ENCODE assay signal across 10 cellular contexts in genomic region chr6:89022747-89023289, GRCh38. TPM values are rescaled to one million over a fixed set of nuclear protein-coding genes. Genes with fewer than 3 reads are reported as not detected.
DNase-seq lines count a peak whose midpoint lies in the region; ATAC-seq, FAIRE-seq and TF ChIP-seq lines count a peak whose summit lies in the region.
"Had no signal": no experiment of that assay in that cellular context is flagged by ENCODE, and none has a peak within 500 bp of the region (broad histone marks: within the 10 kb centered on the region; RNA-seq: fewer than 3 reads in every experiment).

No MANE protein-coding gene starts in this region.

- ATAC-seq in HG02970 (IDR thresholded peaks at IDR 0.05; ENCODE audit: low FRiP score, unreplicated experiment) = no peak

- no TSS peak for BruUV-seq in mammary epithelial cell (replicated peaks; lab: Mats Ljungman, UMichigan)

- no peaks in the 10 kb centered on the region for H3K9me3 Mint-ChIP-seq in HFFc6

- H2AFZ ChIP-seq in mammary epithelial cell (ENCODE audit: low read depth, low read length) (no peak overlapping the region), keratinocyte (ENCODE audit: control insufficient read depth, low read length) (no peak overlapping the region)

- dilution Hi-C loops in mammary epithelial cell (cut with HindIII; ENCODE audit: low sequenced_read_pairs) = no loop called here
- dilution Hi-C loops in keratinocyte (cut with MboI; ENCODE audit: extremely low pct_ligation_motif_present, low sequenced_read_pairs) = no loop called here

- DNase-seq in HFFc6 = peak; percentile 24
- DNase-seq in mammary epithelial cell = peak; percentile 49
- no peak for DNase-seq in keratinocyte (ENCODE audit: low read depth, low spot score)
- no peak for DNase-seq in stomach
- DNase-seq in KG1 (lab: John Stamatoyannopoulos, UW) = no peak
- no peak for DNase-seq in NCI-H2227 (lab: John Stamatoyannopoulos, UW; ENCODE audit: unreplicated experiment)
- no peak for DNase-seq in retina
- DNase-seq: activated T-cell treated with anti-CD3 and anti-CD28 coated beads for 4 hours, T-helper 9 cell had no signal

- H3K27ac Mint-ChIP-seq in HFFc6 = no peak overlapping the region

- intact Hi-C loops in mammary epithelial cell (cut with micrococcal nuclease) (no loop called here), stomach (cut with DNase I; ENCODE audit: low total_unique reads) (no loop called here)

- H3K9ac ChIP-seq in mammary epithelial cell (ENCODE audit: insufficient read depth, low read length) = no peak overlapping the region
- no peak overlapping the region for H3K9ac ChIP-seq in keratinocyte (ENCODE audit: control insufficient read depth, extremely low read depth, insufficient read depth, low read length)

- no peak for TF ChIP-seq POLR2A in stomach (IDR thresholded peaks at IDR 0.05)

- H3K4me3 ChIP-seq in mammary epithelial cell (replicated peaks in 1 of 3; ENCODE audit: insufficient read depth in 1 of 3, low read depth in 2 of 3, low read length in 3 of 3) (no peak overlapping the region), keratinocyte (ENCODE audit: control insufficient read depth in 2 of 3, extremely low read depth in 1 of 3, insufficient read depth in 2 of 3, low read depth in 1 of 3, low read length in 3 of 3) (no peak overlapping the region), stomach (no peak overlapping the region)

- H3K27ac ChIP-seq in mammary epithelial cell (ENCODE audit: insufficient read depth, low read depth, low read length) = no peak overlapping the region
- H3K27ac ChIP-seq in keratinocyte (ENCODE audit: control insufficient read depth, insufficient read depth, low read length) = no peak overlapping the region
- peak overlapping the region in 4 of 5 donors; percentile 43 to 75 (median 60) for H3K27ac ChIP-seq in stomach

- CTCF ChIA-PET in mammary epithelial cell (lab: Charles Lee; ENCODE audit: low non-redundant PET) = no interaction called here

- H4K20me1 ChIP-seq in mammary epithelial cell (ENCODE audit: insufficient read depth, low read length) (no peaks in the 10 kb centered on the region), keratinocyte (ENCODE audit: control insufficient read depth, extremely low read depth, insufficient read depth, low read length) (no peaks in the 10 kb centered on the region)

- H3K9me1 ChIP-seq in keratinocyte (ENCODE audit: control insufficient read depth, extremely low read depth, insufficient read depth, low read length) = no peaks in the 10 kb centered on the region

- in situ Hi-C loops in mammary epithelial cell (cut with MboI; ENCODE audit: low sequenced_read_pairs in 2 of 2) = no loop called here

- no peaks in the 10 kb centered on the region for H3K36me3 ChIP-seq in mammary epithelial cell (ENCODE audit: insufficient read depth, low read length)
- H3K36me3 ChIP-seq in keratinocyte (ENCODE audit: control insufficient read depth in 2 of 2, extremely low read depth in 1 of 2, insufficient read depth in 2 of 2, low read length in 2 of 2) = no peaks in the 10 kb centered on the region
- H3K36me3 ChIP-seq in stomach = no peaks in the 10 kb centered on the region

- H3K4me3 Mint-ChIP-seq in HFFc6 = no peak overlapping the region

- peaks cover 2% of the 10 kb centered on the region; the same call in 1 of the 2 replicates for H3K27me3 Mint-ChIP-seq in HFFc6 (ENCODE audit: insufficient read depth)

- H3K9me3 ChIP-seq in mammary epithelial cell (replicated peaks; ENCODE audit: insufficient read depth, low read length) (no peaks in the 10 kb centered on the region), keratinocyte (ENCODE audit: control insufficient read depth, low read depth, low read length) (no peaks in the 10 kb centered on the region), stomach (no peaks in the 10 kb centered on the region)

- peaks cover 18% of the 10 kb centered on the region; the same call in 1 of the 2 replicates for H3K4me1 Mint-ChIP-seq in HFFc6 (ENCODE audit: low read depth)

- TF ChIP-seq EP300 in stomach (IDR thresholded peaks at IDR 0.05) = no peak

- no peaks in the 10 kb centered on the region for H3K27me3 ChIP-seq in mammary epithelial cell (ENCODE audit: insufficient read depth, low read length)
- H3K27me3 ChIP-seq in keratinocyte (ENCODE audit: control insufficient read depth, extremely low read depth, insufficient read depth, low read length) = no peaks in the 10 kb centered on the region
- no peaks in the 10 kb centered on the region for H3K27me3 ChIP-seq in stomach

- H3K79me2 ChIP-seq in mammary epithelial cell (ENCODE audit: insufficient read depth, low read length) (no peaks in the 10 kb centered on the region), keratinocyte (ENCODE audit: control insufficient read depth, insufficient read depth, low read length) (no peaks in the 10 kb centered on the region)

- FAIRE-seq in keratinocyte (lab: Jason Lieb, UNC) = peak; percentile 36

- H3K4me2 ChIP-seq in mammary epithelial cell (ENCODE audit: insufficient read depth, low read depth, low read length) = no peak overlapping the region
- no peak overlapping the region for H3K4me2 ChIP-seq in keratinocyte (ENCODE audit: control insufficient read depth, extremely low read depth, insufficient read depth, low read depth, low read length)

- TF ChIP-seq CTCF in HFFc6 (IDR thresholded peaks at IDR 0.05) = no peak
- no peak for TF ChIP-seq CTCF in mammary epithelial cell (conservative IDR thresholded peaks at IDR 0.05 in 1 of 2, IDR thresholded peaks at IDR 0.05 in 1 of 2; ENCODE audit: extremely low read depth in 1 of 2, insufficient read depth in 1 of 2, low read depth in 1 of 2, low read length in 2 of 2)
- no peak for TF ChIP-seq CTCF in keratinocyte (optimal IDR thresholded peaks at IDR 0.05 in 1 of 3, IDR thresholded peaks at IDR 0.05 in 1 of 3, conservative IDR thresholded peaks at IDR 0.05 in 1 of 3; ENCODE audit: extremely low read depth in 1 of 3, insufficient read depth in 2 of 3, low read length in 3 of 3)
- TF ChIP-seq CTCF in stomach (IDR thresholded peaks at IDR 0.05) = no peak

- H3K4me1 ChIP-seq in mammary epithelial cell (ENCODE audit: insufficient read depth, low read length) = peaks cover 28% of the 10 kb centered on the region
- peaks cover 46% of the 10 kb centered on the region for H3K4me1 ChIP-seq in keratinocyte (ENCODE audit: control insufficient read depth, extremely low read depth, insufficient read depth, low read length)
- H3K4me1 ChIP-seq in stomach = peaks cover 4 to 42% (median 24%) of the 10 kb centered on the region in 4 donors

- H3K36me3 Mint-ChIP-seq in HFFc6 (ENCODE audit: low read depth) = no peaks in the 10 kb centered on the region

RNA-seq across cellular contexts. Expression of gene PNRC1, which starts 57.7 kb away (rescaled TPM):
- 10 to 100 TPM; 42.2 to 63.2 (median 52.8) TPM for total RNA-seq in HFFc6 (2021; fragmentation: NEBNext Ultra II Directional; extraction: Animal tissue kit (Norgen Biotek cat#: 25700))
- 10 to 100 TPM; 56.6 to 75.0 TPM for total RNA-seq in mammary epithelial cell
- polyA plus RNA-seq in mammary epithelial cell = 4.7 TPM
- 27.0 TPM for polyA minus RNA-seq in mammary epithelial cell
- polyA plus RNA-seq in keratinocyte = 7.1 to 34.6 TPM (median 19.5 TPM) in 3 replicates
- 27.9 TPM for polyA plus RNA-seq in keratinocyte (2011; ENCODE audit: low read depth)
- 20.1 and 25.6 TPM in 2 replicates for polyA plus RNA-seq in keratinocyte (2011; cell fraction: cytosol; rRNA removed)
- polyA plus RNA-seq in keratinocyte (2011; cell fraction: nucleus; rRNA removed) = 66.6 and 75.8 TPM in 2 replicates
- 30.0 and 158 TPM in 2 replicates for polyA plus RNA-seq in keratinocyte (2012; ENCODE audit: low replicate concordance)
- 16.3 to 30.3 TPM (median 18.2 TPM) in 3 replicates for polyA minus RNA-seq in keratinocyte
- polyA minus RNA-seq in keratinocyte (2011; cell fraction: cytosol; rRNA and poly(A)+ RNA removed) = 50.1 TPM
- 38.1 and 60.5 TPM in 2 replicates for polyA minus RNA-seq in keratinocyte (2011; cell fraction: nucleus; rRNA and poly(A)+ RNA removed)
- 100 to 1,000 TPM; 125 to 265 (median 158) TPM for total RNA-seq in stomach
- 10 to 100 TPM; 38.5 to 76.7 (median 49.2) TPM for polyA plus RNA-seq in stomach

RNA-seq across cellular contexts. Expression of gene RNGTT, which starts 59.4 kb away (rescaled TPM):
- total RNA-seq in HFFc6 (2021; fragmentation: NEBNext Ultra II Directional; extraction: Animal tissue kit (Norgen Biotek cat#: 25700)) = 10 to 100 TPM; 16.0 to 17.4 (median 16.8) TPM
- total RNA-seq in mammary epithelial cell = 10 to 100 TPM; 15.5 to 23.5 TPM
- polyA plus RNA-seq in mammary epithelial cell = 5.2 TPM
- polyA minus RNA-seq in mammary epithelial cell = 7.3 TPM
- polyA plus RNA-seq in keratinocyte = 6.3 to 9.7 TPM (median 7.4 TPM) in 3 replicates
- 8.8 TPM for polyA plus RNA-seq in keratinocyte (2011; ENCODE audit: low read depth)
- 4.6 and 7.8 TPM in 2 replicates for polyA plus RNA-seq in keratinocyte (2011; cell fraction: cytosol; rRNA removed)
- 7.6 and 10.4 TPM in 2 replicates for polyA plus RNA-seq in keratinocyte (2011; cell fraction: nucleus; rRNA removed)
- polyA plus RNA-seq in keratinocyte (2012; ENCODE audit: low replicate concordance) = 5.9 and 10.3 TPM in 2 replicates
- polyA minus RNA-seq in keratinocyte = 2.0 to 17.0 TPM (median 5.1 TPM) in 3 replicates
- polyA minus RNA-seq in keratinocyte (2011; cell fraction: cytosol; rRNA and poly(A)+ RNA removed) = 5.0 TPM
- polyA minus RNA-seq in keratinocyte (2011; cell fraction: nucleus; rRNA and poly(A)+ RNA removed) = 10.4 and 20.9 TPM in 2 replicates
- total RNA-seq in stomach = 10 to 100 TPM in 3 of 5 donors, 1 to 10 TPM in 2; 1.8 to 31.6 (median 12.1) TPM
- polyA plus RNA-seq in stomach = 1 to 10 TPM; 2.7 to 3.7 (median 3.4) TPM

Comparison
In these comparisons a context has a peak if more than half of its experiments do, and no peak if none do; other contexts are left out.
1. DNase-seq: peak in HFFc6 (single experiment) and mammary epithelial cell (single experiment); none in keratinocyte (single experiment), stomach (single experiment), KG1 (single experiment), NCI-H2227 (single experiment) and retina (single experiment).
2. H3K27ac ChIP-seq: peak in stomach (4 of 5); none in mammary epithelial cell (single experiment) and keratinocyte (single experiment).